In the genomic region with DNA sequence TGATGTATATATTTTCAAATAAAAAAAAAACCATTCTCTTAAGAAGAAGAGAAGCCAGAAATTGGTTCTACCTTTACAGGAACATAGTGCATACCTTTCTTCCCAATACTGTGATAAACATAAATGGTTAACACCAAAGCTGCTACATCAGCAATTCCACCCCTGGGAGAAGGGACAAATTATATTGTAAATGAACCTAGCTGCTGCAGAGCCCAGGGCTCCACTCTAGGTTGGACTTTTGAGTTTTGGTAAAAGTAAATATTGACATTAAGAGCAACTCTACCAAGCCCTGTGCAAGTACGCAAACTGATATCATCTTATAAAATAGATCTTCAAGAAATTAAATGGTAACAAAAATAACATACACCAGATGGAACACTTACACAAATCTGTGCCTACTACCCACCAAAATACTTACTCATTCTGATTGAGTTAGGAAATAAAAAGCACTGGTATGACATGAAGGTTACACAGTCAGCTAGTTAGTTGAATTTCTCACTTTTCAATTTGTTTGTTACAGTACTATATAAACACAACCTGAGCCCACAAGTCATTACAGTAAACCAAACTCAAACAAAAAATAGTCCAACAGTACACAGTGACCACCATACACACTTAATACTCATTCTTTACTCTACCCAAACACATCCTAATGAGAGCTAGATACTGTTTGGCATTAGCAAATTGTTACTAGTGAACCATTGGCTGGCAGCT, we compare ENCODE assay signal across 1 cellular context.
A peak's percentile ranks its signal among the peaks of the same experiment; 100 is the strongest.
TF ChIP-seq lines count a peak whose summit lies in the region.

No MANE protein-coding gene starts in this region.

TF ChIP-seq in liver, 16 proteins besides CTCF, POLR2A, EP300 and RAD21 (continued from another document):
- TF ChIP-seq FOXA1 (IDR thresholded peaks at IDR 0.05) (peak; percentile 88), SP1 (IDR thresholded peaks at IDR 0.05) (peak; percentile 84)
